1 cellular context compared by ENCODE assay signal in the genomic region with DNA sequence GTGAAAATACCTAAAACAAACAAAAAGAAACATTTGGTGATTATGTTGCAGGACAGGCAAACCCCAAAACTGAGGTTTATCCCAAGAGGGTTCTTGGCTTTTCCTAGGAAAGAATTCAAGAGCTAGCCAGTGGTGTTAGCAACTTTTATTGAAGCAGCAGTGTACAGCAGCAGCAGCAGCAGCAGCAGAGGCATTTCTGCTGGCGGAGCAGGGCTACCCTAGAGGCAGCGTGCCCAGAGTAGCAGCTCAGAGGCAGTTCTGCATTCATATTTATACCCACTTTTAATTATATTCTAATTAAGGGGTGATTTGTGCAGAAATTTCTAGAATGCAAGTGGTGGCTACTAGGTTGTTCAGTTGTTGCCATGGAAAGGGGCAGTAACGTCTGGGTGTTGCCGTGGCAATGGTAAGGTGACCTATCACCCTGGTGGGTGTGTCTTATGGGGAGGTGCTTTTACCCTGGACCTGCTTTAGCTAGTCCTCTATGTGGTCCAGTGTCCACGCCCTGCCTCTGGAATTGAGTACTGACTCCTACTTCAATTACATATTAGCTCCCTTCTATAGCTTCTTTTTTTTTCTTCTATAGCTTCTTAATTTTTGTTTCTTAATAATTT.
TF ChIP-seq lines count a peak whose summit lies in the region.

No MANE protein-coding gene starts in this region.

TF ChIP-seq in GM23338, 12 proteins besides CTCF, POLR2A, EP300 and RAD21 (continued from another document):
- TF ChIP-seq ZNF462 (CRISPR knock-in tag; IDR thresholded peaks at IDR 0.05), result no peak
- no peak for TF ChIP-seq NANOG (IDR thresholded peaks at IDR 0.05; ENCODE audit: borderline replicate concordance)
- TF ChIP-seq CREB1 (CRISPR knock-in tag; IDR thresholded peaks at IDR 0.05; ENCODE audit: low read depth), result no peak
- TF ChIP-seq ETS1 (IDR thresholded peaks at IDR 0.05), result no peak
- TF ChIP-seq POLR2AphosphoS5 (IDR thresholded peaks at IDR 0.05; ENCODE audit: low read depth), result no peak
